Comparison of ENCODE assay signal across 20 cellular contexts in genomic region chr7:155860461-155860839, GRCh38. TPM values are rescaled to one million over a fixed set of nuclear protein-coding genes. Genes with fewer than 3 reads are reported as not detected.
DNase-seq lines count a peak whose midpoint lies in the region; ATAC-seq and TF ChIP-seq lines count a peak whose summit lies in the region.
"Had no signal": no experiment of that assay in that cellular context is flagged by ENCODE, and none has a peak within 500 bp of the region (broad histone marks: within the 10 kb centered on the region; RNA-seq: fewer than 3 reads in every experiment).

No MANE protein-coding gene starts in this region.

- H3K4me1 ChIP-seq in right atrium auricular region, result peaks cover 0 to 16% of the 10 kb centered on the region in 2 donors
- no peaks in the 10 kb centered on the region for H3K4me1 ChIP-seq in colonic mucosa

- peaks cover 12% of the 10 kb centered on the region for H3K27me3 Mint-ChIP-seq in activated CD4-positive, alpha-beta memory T cell treated with anti-CD3 and anti-CD28 coated beads for 36 hours

- intact Hi-C loops in cardiac septum (cut with DNase I), result no loop called here
- intact Hi-C loops in colonic mucosa (cut with DNase I), result no loop called here
- intact Hi-C loops in activated CD4-positive, alpha-beta memory T cell treated with anti-CD3 and anti-CD28 coated beads for 36 hours (cut with micrococcal nuclease), result no loop called here

- no peaks in the 10 kb centered on the region for H3K27me3 ChIP-seq in right atrium auricular region
- no peaks in the 10 kb centered on the region for H3K27me3 ChIP-seq in colonic mucosa

- no peak overlapping the region for H3K27ac Mint-ChIP-seq in activated CD4-positive, alpha-beta memory T cell treated with anti-CD3 and anti-CD28 coated beads for 36 hours
- H3K27ac Mint-ChIP-seq: HFFc6 had no signal

- no peaks in the 10 kb centered on the region for H3K9me3 Mint-ChIP-seq in activated CD4-positive, alpha-beta memory T cell treated with anti-CD3 and anti-CD28 coated beads for 36 hours

- H3K4me3 ChIP-seq in right atrium auricular region (no peak overlapping the region), colonic mucosa (no peak overlapping the region)

- POLR2A ChIA-PET in activated CD4-positive, alpha-beta memory T cell treated with anti-CD3 and anti-CD28 coated beads for 36 hours (lab: Charles Lee), result no interaction called here

- no peaks in the 10 kb centered on the region for H3K9me3 ChIP-seq in right atrium auricular region
- H3K9me3 ChIP-seq in colonic mucosa, result no peaks in the 10 kb centered on the region

- H3K27ac ChIP-seq in right atrium auricular region (no peak overlapping the region), colonic mucosa (no peak overlapping the region)
- H3K27ac ChIP-seq: KMS-11 had no signal

- no peaks in the 10 kb centered on the region for H3K36me3 Mint-ChIP-seq in activated CD4-positive, alpha-beta memory T cell treated with anti-CD3 and anti-CD28 coated beads for 36 hours

- H3K4me3 Mint-ChIP-seq in activated CD4-positive, alpha-beta memory T cell treated with anti-CD3 and anti-CD28 coated beads for 36 hours, result no peak overlapping the region
- H3K4me3 Mint-ChIP-seq: HFFc6 had no signal

- no peak overlapping the region for H3K9ac ChIP-seq in colonic mucosa (ENCODE audit: low read depth in 2 of 2, low read length in 2 of 2)
- H3K9ac ChIP-seq: KMS-11 had no signal

- TF ChIP-seq CTCF in right atrium auricular region (IDR thresholded peaks at IDR 0.05) (no peak), colonic mucosa (IDR thresholded peaks at IDR 0.05) (no peak)

- H3K4me1 Mint-ChIP-seq in activated CD4-positive, alpha-beta memory T cell treated with anti-CD3 and anti-CD28 coated beads for 36 hours (ENCODE audit: low read depth), result no peaks in the 10 kb centered on the region

- ATAC-seq in left lobe of liver, result no peak

- DNase-seq in cardiac septum (ENCODE audit: low spot score) (peak; percentile 36), right atrium auricular region (ENCODE audit: low spot score) (no peak), colonic mucosa (peak; percentile 9), mesenteric fat pad (ENCODE audit: low spot score) (peak; percentile 30), ureter (ENCODE audit: low spot score) (peak; percentile 32), NCI-H1436 treated with DMSO at 0.1 percent for 48 hours (lab: John Stamatoyannopoulos, UW) (no peak), left lobe of liver (ENCODE audit: low spot score) (no peak)
- DNase-seq in activated CD4-positive, alpha-beta memory T cell treated with anti-CD3 and anti-CD28 coated beads for 36 hours, result no peak
- DNase-seq: AML-193, GF-D8, HFFc6, NCI-H1048, NCI-H146, NCI-H2081 treated with DMSO at 0.1 percent for 48 hours, NCI-H510A treated with DMSO at 0.1 percent for 48 hours, NCI-H82, SIG-M5 had no signal

- CTCF ChIA-PET in activated CD4-positive, alpha-beta memory T cell treated with anti-CD3 and anti-CD28 coated beads for 36 hours (lab: Charles Lee), result no interaction called here

- H3K36me3 ChIP-seq in right atrium auricular region (no peaks in the 10 kb centered on the region), colonic mucosa (no peaks in the 10 kb centered on the region)

RNA-seq across cellular contexts. Expression of gene SHH, which starts 48.2 kb away (rescaled TPM):
- total RNA-seq in cardiac septum (not detected), right atrium auricular region (not detected), colonic mucosa (1 to 10 TPM; 5.6 to 8.1 TPM), mesenteric fat pad (not detected), ureter (23.2 TPM), left lobe of liver (17.1 TPM)
- not detected for total RNA-seq in activated CD4-positive, alpha-beta memory T cell treated with anti-CD3 and anti-CD28 coated beads for 36 hours
- total RNA-seq: H1, HFFc6, M059J had no signal

Comparison
In these comparisons a context has a peak if more than half of its experiments do, and no peak if none do; other contexts are left out.
1. DNase-seq: peak in cardiac septum (single experiment), colonic mucosa (single experiment), mesenteric fat pad (single experiment) and ureter (single experiment); none in right atrium auricular region (single experiment), activated CD4-positive, alpha-beta memory T cell treated with anti-CD3 and anti-CD28 coated beads for 36 hours (single experiment), NCI-H1436 treated with DMSO at 0.1 percent for 48 hours (single experiment) and left lobe of liver (single experiment).